9 cellular contexts compared by ENCODE assay signal in genomic region chr18:4106407-4107033, GRCh38.
DNase-seq lines count a peak whose midpoint lies in the region; ATAC-seq and TF ChIP-seq lines count a peak whose summit lies in the region.
"Had no signal": no experiment of that assay in that cellular context is flagged by ENCODE, and none has a peak within 500 bp of the region (broad histone marks: within the 10 kb centered on the region; RNA-seq: fewer than 3 reads in every experiment).

No MANE protein-coding gene starts in this region.

- no peaks in the 10 kb centered on the region for H3K27me3 ChIP-seq in brain microvascular endothelial cell (replicated peaks)

- H3K27me3 Mint-ChIP-seq in Calu3 (ENCODE audit: unreplicated experiment) = peaks cover 13% of the 10 kb centered on the region

- DNase-seq in Calu3 (peak; percentile 71), Kasumi-1 (lab: John Stamatoyannopoulos, UW) (peak; percentile 58 to 64), T-helper 9 cell (peak; percentile 45), brain microvascular endothelial cell (peak; percentile 57), islet precursor cell (peak; percentile 79)
- peak; percentile 34 to 50 (median 39) for DNase-seq in stimulated activated CD4-positive, alpha-beta T cell treated with anti-CD3 and anti-CD28 coated beads, Interleukin-1b, Interleukin-23, amount 100 ng/mL, for 24 hours (ENCODE audit: low read depth in 4 of 4, low spot score in 1 of 4)

- no peaks in the 10 kb centered on the region for H3K36me3 Mint-ChIP-seq in Calu3 (ENCODE audit: insufficient read depth, unreplicated experiment)

- peak overlapping the region; percentile 30 for H3K4me3 ChIP-seq in brain microvascular endothelial cell (ENCODE audit: low read depth, low read length)

- TF ChIP-seq CTCF in Calu3 (IDR thresholded peaks at IDR 0.05; ENCODE audit: unreplicated experiment) (peak; percentile 62), brain microvascular endothelial cell (IDR thresholded peaks at IDR 0.05; ENCODE audit: low read depth, low read length, missing control alignments) (peak; percentile 88)

- no peaks in the 10 kb centered on the region for H3K36me3 ChIP-seq in brain microvascular endothelial cell (replicated peaks)

- ATAC-seq in GM19455 (IDR thresholded peaks at IDR 0.05; ENCODE audit: unreplicated experiment) = peak; percentile 71
- ATAC-seq in GM21526 (IDR thresholded peaks at IDR 0.05; ENCODE audit: low FRiP score, unreplicated experiment) = no peak

- BruUV-seq in Calu3 (replicated peaks; lab: Mats Ljungman, UMichigan) = no TSS peak

- no peak overlapping the region for H3K27ac Mint-ChIP-seq in Calu3 (ENCODE audit: unreplicated experiment)
- H3K27ac Mint-ChIP-seq: dendritic cell treated with granulocyte-macrophage colony-stimulating factor and Interleukin-4, amounts not matched to agents 40 ng/mL and 50 ng/mL, for 4 days had no signal

- CTCF ChIA-PET in Calu3 (lab: Charles Lee) = interaction anchor here (0.8 to 1.4 kb wide), 3 partner anchors 24 to 950 kb away, joined by 3 to 9 read pairs (median 7); no protein-coding TSS in a partner anchor

- in situ Hi-C loops in brain microvascular endothelial cell (cut with HindIII; ENCODE audit: low pct_ligation_motif_present, low sequenced_read_pairs) = no loop called here

- no peak overlapping the region for H3K4me3 Mint-ChIP-seq in Calu3 (ENCODE audit: low read depth, unreplicated experiment)
- H3K4me3 Mint-ChIP-seq: dendritic cell treated with granulocyte-macrophage colony-stimulating factor and Interleukin-4, amounts not matched to agents 40 ng/mL and 50 ng/mL, for 4 days had no signal

- intact Hi-C loops in Calu3 (cut with micrococcal nuclease; ENCODE audit: unreplicated experiment) = loop anchor here (1.0 kb wide), 1 partner anchor 951 kb away; no protein-coding TSS in a partner anchor

- H3K4me1 Mint-ChIP-seq in Calu3 (ENCODE audit: low read depth, unreplicated experiment) = no peaks in the 10 kb centered on the region

- H3K9me3 Mint-ChIP-seq in Calu3 (ENCODE audit: low read depth, unreplicated experiment) = no peaks in the 10 kb centered on the region
- H3K9me3 Mint-ChIP-seq: dendritic cell treated with granulocyte-macrophage colony-stimulating factor and Interleukin-4, amounts not matched to agents 40 ng/mL and 50 ng/mL, for 4 days had no signal

- H3K27ac ChIP-seq in brain microvascular endothelial cell = no peak overlapping the region
